ENCODE assay signal across 1 cellular context in the genomic region with DNA sequence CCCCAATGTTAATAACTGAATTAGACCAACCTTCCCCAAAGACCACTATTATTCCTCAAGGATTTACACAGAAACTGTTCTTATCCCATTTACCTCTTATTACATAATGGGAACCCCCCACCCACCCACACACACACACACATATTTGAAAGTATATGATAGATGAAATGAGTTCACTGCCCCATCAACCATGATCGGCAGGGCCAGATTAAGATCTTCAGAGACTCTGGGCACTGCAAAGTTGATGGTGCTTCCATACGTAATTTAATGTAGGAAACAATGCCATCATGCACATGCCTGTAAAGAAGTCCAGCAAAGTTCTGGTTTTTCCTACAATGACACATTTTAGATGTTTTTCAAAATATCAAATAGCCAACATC.
TF ChIP-seq lines count a peak whose summit lies in the region.

No MANE protein-coding gene starts in this region.

TF ChIP-seq in SK-N-SH treated with all-trans-retinoic acid at 6 μM for 48 hours, 23 proteins besides CTCF, POLR2A, EP300 and RAD21 (continued from another document):
- TF ChIP-seq, protein P1, sequence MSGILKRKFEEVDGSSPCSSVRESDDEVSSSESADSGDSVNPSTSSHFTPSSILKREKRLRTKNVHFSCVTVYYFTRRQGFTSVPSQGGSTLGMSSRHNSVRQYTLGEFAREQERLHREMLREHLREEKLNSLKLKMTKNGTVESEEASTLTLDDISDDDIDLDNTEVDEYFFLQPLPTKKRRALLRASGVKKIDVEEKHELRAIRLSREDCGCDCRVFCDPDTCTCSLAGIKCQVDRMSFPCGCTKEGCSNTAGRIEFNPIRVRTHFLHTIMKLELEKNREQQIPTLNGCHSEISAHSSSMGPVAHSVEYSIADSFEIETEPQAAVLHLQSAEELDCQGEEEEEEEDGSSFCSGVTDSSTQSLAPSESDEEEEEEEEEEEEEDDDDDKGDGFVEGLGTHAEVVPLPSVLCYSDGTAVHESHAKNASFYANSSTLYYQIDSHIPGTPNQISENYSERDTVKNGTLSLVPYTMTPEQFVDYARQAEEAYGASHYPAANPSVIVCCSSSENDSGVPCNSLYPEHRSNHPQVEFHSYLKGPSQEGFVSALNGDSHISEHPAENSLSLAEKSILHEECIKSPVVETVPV (CRISPR knock-in tag; IDR thresholded peaks at IDR 0.05): no peak
- TF ChIP-seq ZFP3 (CRISPR knock-in tag; IDR thresholded peaks at IDR 0.05): peak; percentile 1; the same call in 1 of the 2 replicates
